13 cellular contexts compared by ENCODE assay signal in the genomic region with DNA sequence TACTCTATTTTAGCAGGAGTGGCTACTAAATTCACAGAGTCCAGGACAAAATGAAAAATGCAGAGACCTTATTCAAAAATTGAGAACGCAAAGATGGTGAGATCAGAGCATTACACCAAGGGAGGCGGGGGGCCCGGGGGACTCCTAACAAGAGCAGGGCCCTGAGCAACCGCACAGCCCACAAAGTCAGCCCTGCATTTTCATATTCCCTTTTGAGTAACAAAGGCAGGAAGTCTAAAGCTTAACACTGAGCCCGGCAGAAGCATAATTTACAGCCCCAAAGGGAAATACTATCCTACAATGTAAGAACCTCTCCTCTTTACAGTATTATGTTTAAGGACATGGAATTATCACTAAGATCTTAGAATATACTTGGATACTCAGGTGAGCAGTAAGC.
DNase-seq lines count a peak whose midpoint lies in the region; ATAC-seq and TF ChIP-seq lines count a peak whose summit lies in the region.
"Had no signal": no experiment of that assay in that cellular context is flagged by ENCODE, and none has a peak within 500 bp of the region (broad histone marks: within the 10 kb centered on the region; RNA-seq: fewer than 3 reads in every experiment).

No MANE protein-coding gene starts in this region.

- H3K4me2 ChIP-seq in BLaER1 treated with 17β-estradiol and CSF1 and Interleukin-3, amounts not matched to agents 10 nM and 100 nM, result peak overlapping the region; percentile 40 to 81 (median 65)

- in situ Hi-C loops in G401 (cut with HindIII; ENCODE audit: low sequenced_read_pairs), result no loop called here

- H3K9ac ChIP-seq in BLaER1 treated with 17β-estradiol and CSF1 and Interleukin-3, amounts not matched to agents 10 nM and 100 nM, result 0 out of 22 replicates have a peak overlapping the region, but pooled peaks of 1 of the 11 experiments have one; percentile 1

- DNase-seq in glutamatergic neuron, result no peak
- no peak for DNase-seq in H4 (ENCODE audit: low spot score)
- no peak for DNase-seq in DMS79 (lab: John Stamatoyannopoulos, UW)
- DNase-seq in left lobe of liver (ENCODE audit: low spot score), result no peak
- DNase-seq in G401 (ENCODE audit: low spot score), result no peak
- DNase-seq: thyroid gland had no signal

- peak overlapping the region in 2 of 11 experiments; percentile 10 to 15; a peak in 1 of 22 replicates for H3K27ac ChIP-seq in BLaER1 treated with 17β-estradiol and CSF1 and Interleukin-3, amounts not matched to agents 10 nM and 100 nM
- H3K27ac ChIP-seq: brain microvascular endothelial cell, thyroid gland had no signal

- peaks cover 8 to 37% (median 24%) of the 10 kb centered on the region in 10 experiments for H3K4me1 ChIP-seq in BLaER1 treated with 17β-estradiol and CSF1 and Interleukin-3, amounts not matched to agents 10 nM and 100 nM

- H3K27ac Mint-ChIP-seq in glutamatergic neuron (ENCODE audit: unreplicated experiment), result peak overlapping the region; percentile 80
- H3K27ac Mint-ChIP-seq: CD14-positive monocyte had no signal

- H3K9me3 ChIP-seq in BLaER1 treated with 17β-estradiol and CSF1 and Interleukin-3, amounts not matched to agents 10 nM and 100 nM (replicated peaks in 1 of 11), result 0 out of 22 replicates have a peak, but pooled peaks cover 0 to 3% (median 0%) of the 10 kb centered on the region in 11 experiments
- H3K9me3 ChIP-seq: HAP-1, thyroid gland had no signal

- no peaks in the 10 kb centered on the region for H3K27me3 ChIP-seq in BLaER1 treated with 17β-estradiol and CSF1 and Interleukin-3, amounts not matched to agents 10 nM and 100 nM
- H3K27me3 ChIP-seq: brain microvascular endothelial cell, thyroid gland had no signal

- peaks cover 3% of the 10 kb centered on the region for H3K27me3 Mint-ChIP-seq in glutamatergic neuron (ENCODE audit: unreplicated experiment)

- H3K4me3 Mint-ChIP-seq in glutamatergic neuron (ENCODE audit: unreplicated experiment), result peak overlapping the region; percentile 78
- H3K4me3 Mint-ChIP-seq: CD14-positive monocyte had no signal

- H3K4me1 Mint-ChIP-seq in glutamatergic neuron (ENCODE audit: low read depth, unreplicated experiment), result peaks cover 57% of the 10 kb centered on the region

- ATAC-seq in GM19455 (IDR thresholded peaks at IDR 0.05; ENCODE audit: unreplicated experiment) (peak; percentile 78), HG03565 (IDR thresholded peaks at IDR 0.05; ENCODE audit: unreplicated experiment) (peak; percentile 55), left lobe of liver (no peak)
- ATAC-seq: esophagus mucosa had no signal

- H3K36me3 Mint-ChIP-seq in glutamatergic neuron (ENCODE audit: unreplicated experiment), result peaks cover 8% of the 10 kb centered on the region

- no peak for TF ChIP-seq CTCF in glutamatergic neuron (IDR thresholded peaks at IDR 0.05; ENCODE audit: partially characterized antibody, unreplicated experiment)

- H3K4me3 ChIP-seq in BLaER1 treated with 17β-estradiol and CSF1 and Interleukin-3, amounts not matched to agents 10 nM and 100 nM, result no peak overlapping the region
- H3K4me3 ChIP-seq: HAP-1, thyroid gland had no signal

- H3K36me3 ChIP-seq in BLaER1 treated with 17β-estradiol and CSF1 and Interleukin-3, amounts not matched to agents 10 nM and 100 nM, result peaks cover 0 to 70% (median 18%) of the 10 kb centered on the region in 11 experiments; a peak in 15 of 22 replicates
- H3K36me3 ChIP-seq: brain microvascular endothelial cell, HAP-1 had no signal

- H4K20me1 ChIP-seq in BLaER1 treated with 17β-estradiol and CSF1 and Interleukin-3, amounts not matched to agents 10 nM and 100 nM, result no peaks in the 10 kb centered on the region

- peaks cover 9% of the 10 kb centered on the region for H3K9me3 Mint-ChIP-seq in glutamatergic neuron (ENCODE audit: unreplicated experiment)
